Comparison of ENCODE assay signal across 10 cellular contexts in the genomic region with DNA sequence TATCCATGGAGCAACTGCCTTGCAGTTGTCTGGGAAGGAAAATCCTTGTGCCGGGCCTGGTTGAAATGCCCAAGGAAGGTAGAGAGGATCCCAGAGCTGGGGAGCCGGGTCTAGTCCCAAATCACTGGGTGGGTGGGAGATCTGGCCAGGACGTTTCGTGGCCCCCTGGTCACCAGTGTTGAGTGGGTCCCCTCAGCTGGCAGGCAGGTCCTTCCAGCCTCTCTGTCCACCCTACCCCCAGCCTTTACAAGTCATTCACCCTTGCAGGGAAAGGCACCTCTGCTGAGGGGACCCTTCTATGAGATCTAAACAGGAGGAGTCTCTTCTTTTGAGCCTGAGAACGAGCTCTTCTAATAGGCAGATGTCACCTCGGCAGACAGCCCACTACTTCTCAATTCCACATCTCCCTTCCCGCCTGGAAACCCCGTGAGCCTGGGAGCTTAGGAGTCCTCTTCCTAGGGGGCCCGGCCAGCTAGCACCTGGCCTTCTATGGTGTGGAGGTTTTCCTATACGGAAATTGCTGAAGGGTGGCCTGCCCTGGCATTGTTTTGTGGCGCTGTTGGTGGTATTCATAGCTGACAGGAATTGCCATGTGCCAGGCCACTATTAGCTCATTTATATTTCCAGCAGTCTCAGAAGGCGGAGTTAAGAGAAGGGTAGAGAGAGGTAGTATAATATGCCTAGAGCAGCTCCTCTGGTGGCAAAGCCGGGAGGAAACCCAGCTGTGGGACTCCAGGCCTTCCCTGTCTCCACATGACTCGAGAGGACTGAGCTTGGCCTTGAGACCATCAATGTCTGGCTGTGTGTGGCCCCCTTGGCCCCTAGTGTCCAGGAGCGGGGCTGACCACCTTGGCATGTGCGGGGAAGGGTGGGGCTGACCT. TPM values are rescaled to one million over a fixed set of nuclear protein-coding genes. Genes with fewer than 3 reads are reported as not detected.
DNase-seq lines count a peak whose midpoint lies in the region; ATAC-seq and TF ChIP-seq lines count a peak whose summit lies in the region.
"Had no signal": no experiment of that assay in that cellular context is flagged by ENCODE, and none has a peak within 500 bp of the region (broad histone marks: within the 10 kb centered on the region; RNA-seq: fewer than 3 reads in every experiment).

No MANE protein-coding gene starts in this region.

- H3K9ac ChIP-seq in duodenal mucosa (ENCODE audit: low read depth in 1 of 2, low read length in 2 of 2) (no peak overlapping the region), mesenchymal stem cell (ENCODE audit: low read length) (peak overlapping the region; percentile 33)

- no peak overlapping the region for H2BK5ac ChIP-seq in mesenchymal stem cell (ENCODE audit: low read depth, low read length, poor library complexity, severe bottlenecking)

- no peak overlapping the region for H3K14ac ChIP-seq in mesenchymal stem cell (ENCODE audit: low read length in 2 of 2)

- no peak for TF ChIP-seq EP300 in upper lobe of left lung (IDR thresholded peaks at IDR 0.05)

- peak; percentile 23 for DNase-seq in NCI-H82 (lab: John Stamatoyannopoulos, UW)
- DNase-seq in NCI-H82 treated with DMSO at 0.1 percent for 48 hours (lab: John Stamatoyannopoulos, UW; ENCODE audit: unreplicated experiment): no peak
- no peak for DNase-seq in mesenchymal stem cell
- DNase-seq in upper lobe of left lung: peak in 1 of 2 donors; percentile 24
- no peak for DNase-seq in cerebellum (ENCODE audit: low spot score)
- DNase-seq: activated CD8-positive, alpha-beta memory T cell treated with anti-CD3 and anti-CD28 coated beads, Interleukin-2, amount 50 U/mL, for 48 hours; NCI-H187 treated with DMSO at 0.1 percent for 48 hours had no signal

- H4K8ac ChIP-seq in mesenchymal stem cell (ENCODE audit: low read length): no peak overlapping the region

- H3K36me3 ChIP-seq in duodenal mucosa (ENCODE audit: control insufficient read depth in 1 of 2, insufficient read depth in 2 of 2, low read length in 2 of 2): peaks cover 0 to 27% of the 10 kb centered on the region in 2 donors
- peaks cover 15 to 41% of the 10 kb centered on the region in 2 experiments for H3K36me3 ChIP-seq in mesenchymal stem cell (ENCODE audit: control insufficient read depth in 1 of 2, insufficient read depth in 2 of 2, low read depth in 1 of 2, low read length in 2 of 2)
- H3K36me3 ChIP-seq in upper lobe of left lung: peaks cover 0 to 27% (median 5%) of the 10 kb centered on the region in 4 donors

- H3K9me3 ChIP-seq in duodenal mucosa (ENCODE audit: control insufficient read depth in 1 of 2, low read length in 2 of 2) (no peaks in the 10 kb centered on the region), mesenchymal stem cell (ENCODE audit: control insufficient read depth, low read length) (no peaks in the 10 kb centered on the region), upper lobe of left lung (no peaks in the 10 kb centered on the region)

- H3K27ac ChIP-seq in duodenal mucosa (ENCODE audit: low read depth, low read length) (peak overlapping the region; percentile 32), mesenchymal stem cell (ENCODE audit: low read length, poor library complexity, severe bottlenecking) (no peak overlapping the region), upper lobe of left lung (peak overlapping the region; percentile 43 to 66 (median 64))

- WGBS in mesenchymal stem cell: 92% methylated on average over 16 of the region's 16 CpGs
- 71% methylated on average over 13 to 16 of the region's 16 CpGs for WGBS in upper lobe of left lung, 2 donors

- H3K4me1 ChIP-seq in duodenal mucosa (ENCODE audit: control insufficient read depth in 1 of 2, insufficient read depth in 2 of 2, low read length in 2 of 2) (peaks cover 38 to 47% of the 10 kb centered on the region in 2 donors), mesenchymal stem cell (ENCODE audit: control insufficient read depth, insufficient read depth, low read depth, low read length) (peaks cover 18% of the 10 kb centered on the region), upper lobe of left lung (peaks cover 53 to 78% (median 67%) of the 10 kb centered on the region in 4 donors)

- no peak overlapping the region for H2BK15ac ChIP-seq in mesenchymal stem cell (ENCODE audit: low read depth, poor library complexity, severe bottlenecking)

- no peak overlapping the region for H3K23ac ChIP-seq in mesenchymal stem cell (ENCODE audit: low read length in 2 of 2)

- H3K4me2 ChIP-seq in mesenchymal stem cell (ENCODE audit: low read length, poor library complexity, severe bottlenecking): no peak overlapping the region

- no peak overlapping the region for H2AFZ ChIP-seq in mesenchymal stem cell (ENCODE audit: low read depth, low read length)

- H3K4ac ChIP-seq in mesenchymal stem cell (ENCODE audit: low read depth in 1 of 2, low read length in 2 of 2): no peak overlapping the region

- no peak overlapping the region for H2BK120ac ChIP-seq in mesenchymal stem cell (ENCODE audit: low read depth, low read length)

- H4K91ac ChIP-seq in mesenchymal stem cell (ENCODE audit: low read length): no peak overlapping the region

- peak in 1 of 6 experiments; percentile 27 for TF ChIP-seq CTCF in upper lobe of left lung (IDR thresholded peaks at IDR 0.05)

- no peak overlapping the region for H2BK12ac ChIP-seq in mesenchymal stem cell (ENCODE audit: low read length in 2 of 2)

- no peaks in the 10 kb centered on the region for H3K27me3 ChIP-seq in duodenal mucosa (ENCODE audit: control insufficient read depth in 1 of 2, insufficient read depth in 2 of 2, low read length in 2 of 2)
- H3K27me3 ChIP-seq in mesenchymal stem cell (ENCODE audit: control insufficient read depth in 1 of 2, insufficient read depth in 1 of 2, low read length in 2 of 2): no peaks in the 10 kb centered on the region
- H3K27me3 ChIP-seq in upper lobe of left lung: no peaks in the 10 kb centered on the region

- peaks cover 30% of the 10 kb centered on the region for H3K79me1 ChIP-seq in mesenchymal stem cell (replicated peaks; ENCODE audit: low read length, poor library complexity, severe bottlenecking)

- H3K18ac ChIP-seq in mesenchymal stem cell (ENCODE audit: low read depth in 1 of 2, low read length in 2 of 2): no peak overlapping the region

- peak in 1 of 2 donors; percentile 4 for ATAC-seq in upper lobe of left lung (ENCODE audit: low FRiP score in 2 of 2)
- ATAC-seq in HG03280 (IDR thresholded peaks at IDR 0.05; ENCODE audit: unreplicated experiment): no peak
- no peak for ATAC-seq in HG02571 (IDR thresholded peaks at IDR 0.05; ENCODE audit: unreplicated experiment)

- H3K4me3 ChIP-seq in duodenal mucosa (ENCODE audit: low read depth in 1 of 2, low read length in 2 of 2): no peak overlapping the region
- peak overlapping the region in 1 of 2 experiments; percentile 3 for H3K4me3 ChIP-seq in mesenchymal stem cell (ENCODE audit: insufficient read depth in 1 of 2, low read depth in 1 of 2, low read length in 2 of 2)
- no peak overlapping the region for H3K4me3 ChIP-seq in upper lobe of left lung

- no peak for TF ChIP-seq POLR2A in upper lobe of left lung (IDR thresholded peaks at IDR 0.05)

- no peak overlapping the region for H2AK5ac ChIP-seq in mesenchymal stem cell (ENCODE audit: low read length, severe bottlenecking)

RNA-seq across cellular contexts. Expression of gene MPRIP, which starts 13.3 kb away (rescaled TPM):
- 112 TPM for polyA plus RNA-seq in mesenchymal stem cell (2013, experiment 1 of 2)
- 112 TPM for polyA plus RNA-seq in mesenchymal stem cell (2013, experiment 2 of 2)
- total RNA-seq in upper lobe of left lung: 100 to 1,000 TPM; 201 to 380 (median 285) TPM
- total RNA-seq in cerebellum: 185 TPM
